25 cellular contexts compared by ENCODE assay signal in the genomic region with DNA sequence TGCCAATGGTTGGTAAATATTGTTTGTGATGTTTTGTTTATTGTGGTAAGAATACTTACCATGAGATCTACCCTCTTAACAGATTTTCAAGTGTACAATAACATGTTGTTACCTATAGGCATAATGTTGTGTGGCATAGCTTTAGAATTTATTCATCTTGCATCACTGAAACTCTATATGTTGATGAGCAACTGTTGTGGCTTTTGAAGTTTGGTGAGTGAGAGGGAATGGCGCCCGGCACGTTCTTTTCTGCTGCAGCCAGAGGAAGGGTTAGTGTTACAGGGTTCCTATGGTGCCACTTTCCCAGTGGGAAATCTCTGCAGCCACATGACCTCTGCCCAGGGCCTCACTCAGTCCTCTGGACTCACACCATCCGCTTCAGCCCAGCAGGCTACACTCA.
"Had no signal": no experiment of that assay in that cellular context is flagged by ENCODE, and none has a peak within 500 bp of the region (broad histone marks: within the 10 kb centered on the region; RNA-seq: fewer than 3 reads in every experiment).

No MANE protein-coding gene starts in this region.

- H3K9me3 ChIP-seq: colonic mucosa, prostate gland, right atrium auricular region, testis, tibial artery had no signal

- H3K4me3 Mint-ChIP-seq: central memory CD8-positive, alpha-beta T cell; dendritic cell treated with granulocyte-macrophage colony-stimulating factor and Interleukin-4, amounts not matched to agents 40 ng/mL and 50 ng/mL, for 4 days; naive thymus-derived CD4-positive, alpha-beta T cell; nephron; stimulated activated memory B cell treated with anti-CD40 and anti-IgM and Interleukin-4, amounts not matched to agents 10 μg/mL and 1 μg/mL and 100 μg/mL, for 72 hours; type B pancreatic cell had no signal

- FAIRE-seq: endothelial cell of umbilical vein, frontal cortex, kidney had no signal

- H3K4me2 ChIP-seq: smooth muscle cell had no signal

- ATAC-seq: left lobe of liver; naive thymus-derived CD4-positive, alpha-beta T cell; sciatic nerve; stimulated activated memory B cell treated with anti-CD40 and anti-IgM and Interleukin-4, amounts not matched to agents 10 μg/mL and 1 μg/mL and 100 μg/mL, for 72 hours had no signal

- H3K27me3 Mint-ChIP-seq: central memory CD8-positive, alpha-beta T cell; dendritic cell treated with granulocyte-macrophage colony-stimulating factor and Interleukin-4, amounts not matched to agents 40 ng/mL and 50 ng/mL, for 4 days; naive thymus-derived CD4-positive, alpha-beta T cell had no signal

- H3K4me1 Mint-ChIP-seq: central memory CD8-positive, alpha-beta T cell had no signal

- H3K9me3 Mint-ChIP-seq: dendritic cell treated with granulocyte-macrophage colony-stimulating factor and Interleukin-4, amounts not matched to agents 40 ng/mL and 50 ng/mL, for 4 days; nephron; stimulated activated memory B cell treated with anti-CD40 and anti-IgM and Interleukin-4, amounts not matched to agents 10 μg/mL and 1 μg/mL and 100 μg/mL, for 72 hours; type B pancreatic cell had no signal

- H3K27ac Mint-ChIP-seq: dendritic cell treated with granulocyte-macrophage colony-stimulating factor and Interleukin-4, amounts not matched to agents 40 ng/mL and 50 ng/mL, for 4 days; naive thymus-derived CD4-positive, alpha-beta T cell; nephron; stimulated activated memory B cell treated with anti-CD40 and anti-IgM and Interleukin-4, amounts not matched to agents 10 μg/mL and 1 μg/mL and 100 μg/mL, for 72 hours; type B pancreatic cell had no signal

- DNase-seq: colonic mucosa; effector memory CD4-positive, alpha-beta T cell; erythroblast; kidney; mesendoderm; midbrain; naive thymus-derived CD4-positive, alpha-beta T cell; stimulated activated CD4-positive, alpha-beta T cell treated with anti-CD3 and anti-CD28 coated beads, Interleukin-2, amount 100 ng/mL, for 24 hours; stimulated activated CD4-positive, alpha-beta T cell treated with anti-CD3 and anti-CD28 coated beads, Interleukin-4, amount 100 ng/mL, for 24 hours; stimulated activated naive CD8-positive, alpha-beta T cell treated with anti-CD3 and anti-CD28 coated beads, Interleukin-15, Interleukin-2, amounts not matched to agents 100 U/mL and 50 U/mL, for 24 hours; substantia nigra; testis; tibial artery had no signal

- H3K4me1 ChIP-seq: colonic mucosa, prostate gland, right atrium auricular region, testis, tibial artery had no signal

- H3K36me3 Mint-ChIP-seq: naive thymus-derived CD4-positive, alpha-beta T cell; stimulated activated memory B cell treated with anti-CD40 and anti-IgM and Interleukin-4, amounts not matched to agents 10 μg/mL and 1 μg/mL and 100 μg/mL, for 72 hours; type B pancreatic cell had no signal

- H3K36me3 ChIP-seq: colonic mucosa, prostate gland, right atrium auricular region, tibial artery had no signal

- H3K4me3 ChIP-seq: colonic mucosa, prostate gland, right atrium auricular region, smooth muscle cell, testis, tibial artery had no signal

- H3K27ac ChIP-seq: colonic mucosa, prostate gland, right atrium auricular region, testis, tibial artery had no signal

- H3K27me3 ChIP-seq: colonic mucosa, right atrium auricular region, testis, tibial artery had no signal
